In the genomic region with DNA sequence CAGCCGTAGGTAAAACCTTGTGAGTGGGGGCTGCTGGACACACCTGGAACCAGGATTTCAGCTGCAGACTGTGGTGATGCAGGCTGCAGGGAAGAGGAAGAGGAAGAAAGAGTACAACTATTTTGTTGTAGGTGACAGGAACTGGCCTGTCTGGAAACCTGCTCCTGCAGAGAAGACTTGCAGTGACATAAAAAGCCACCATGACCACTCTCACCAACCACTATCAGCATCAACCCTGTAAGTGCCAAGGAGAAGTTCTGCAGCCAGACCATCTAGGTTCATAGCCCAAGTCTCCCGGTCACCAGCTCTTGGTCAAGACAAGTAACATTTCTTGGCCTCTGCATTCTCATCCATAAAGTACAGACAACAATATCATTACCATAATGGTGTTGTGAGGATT, we compare ENCODE assay signal across 22 cellular contexts.
DNase-seq lines count a peak whose midpoint lies in the region; ATAC-seq and TF ChIP-seq lines count a peak whose summit lies in the region.
"Had no signal": no experiment of that assay in that cellular context is flagged by ENCODE, and none has a peak within 500 bp of the region (broad histone marks: within the 10 kb centered on the region; RNA-seq: fewer than 3 reads in every experiment).

No MANE protein-coding gene starts in this region.

- no peaks in the 10 kb centered on the region for H3K27me3 Mint-ChIP-seq in activated T-cell treated with anti-CD3 and anti-CD28 coated beads, Interleukin-2, amount 50 U/mL, for 24 hours
- no peaks in the 10 kb centered on the region for H3K27me3 Mint-ChIP-seq in T-helper 17 cell
- H3K27me3 Mint-ChIP-seq in effector memory CD8-positive, alpha-beta T cell, result no peaks in the 10 kb centered on the region
- no peaks in the 10 kb centered on the region for H3K27me3 Mint-ChIP-seq in stimulated activated naive B cell treated with anti-CD40 and anti-IgM and Interleukin-4, amounts not matched to agents 10 μg/mL and 1 μg/mL and 100 μg/mL, for 72 hours
- H3K27me3 Mint-ChIP-seq: stimulated activated naive CD8-positive, alpha-beta T cell treated with anti-CD3 and anti-CD28 coated beads, Interleukin-15, amount 100 ng/mL, for 72 hours had no signal

- no peak for DNase-seq in activated T-cell treated with anti-CD3 and anti-CD28 coated beads, Interleukin-2, amount 50 U/mL, for 24 hours
- no peak for DNase-seq in activated T-cell treated with anti-CD3 and anti-CD28 coated beads, Interleukin-2, amount 50 U/mL, for 1 hour
- DNase-seq in T-helper 17 cell, result no peak
- DNase-seq in effector memory CD8-positive, alpha-beta T cell, result no peak
- no peak for DNase-seq in stimulated activated naive B cell treated with anti-CD40 and anti-IgM and Interleukin-4, amounts not matched to agents 10 μg/mL and 1 μg/mL and 100 μg/mL, for 72 hours
- DNase-seq in tibial nerve (ENCODE audit: low spot score in 2 of 2), result no peak
- DNase-seq: activated CD4-positive, CD25-positive, alpha-beta regulatory T cell treated with anti-CD3 and anti-CD28 coated beads, Interleukin-2, amount 50 U/mL, for 72 hours; activated CD8-positive, alpha-beta memory T cell treated with anti-CD3 and anti-CD28 coated beads, Interleukin-2, amount 50 U/mL, for 48 hours; activated naive CD4-positive, alpha-beta T cell treated with Interleukin-2 at 50 U/mL for 16 hours; body of pancreas; cortex of kidney; head of caudate nucleus; NCI-H1417 treated with DMSO at 0.1 percent for 48 hours; NCI-H524; psoas muscle; stimulated activated CD4-positive, alpha-beta T cell treated with anti-CD3 and anti-CD28 coated beads, Interleukin-1b, Interleukin-23, amount 100 ng/mL, for 48 hours; stimulated activated naive CD8-positive, alpha-beta T cell treated with anti-CD3 and anti-CD28 coated beads, Interleukin-15, amount 100 ng/mL, for 72 hours had no signal

- no peaks in the 10 kb centered on the region for H3K27me3 ChIP-seq in tibial nerve
- H3K27me3 ChIP-seq: body of pancreas had no signal

- 73 to 93% methylated on average over 2 of the region's 2 CpGs for WGBS in tibial nerve, 2 donors

- no peak overlapping the region for H3K27ac ChIP-seq in tibial nerve
- H3K27ac ChIP-seq: A549, body of pancreas, neural progenitor cell, psoas muscle had no signal

- no peaks in the 10 kb centered on the region for H3K9me3 Mint-ChIP-seq in activated T-cell treated with anti-CD3 and anti-CD28 coated beads, Interleukin-2, amount 50 U/mL, for 24 hours
- H3K9me3 Mint-ChIP-seq in effector memory CD8-positive, alpha-beta T cell, result no peaks in the 10 kb centered on the region
- H3K9me3 Mint-ChIP-seq in stimulated activated naive B cell treated with anti-CD40 and anti-IgM and Interleukin-4, amounts not matched to agents 10 μg/mL and 1 μg/mL and 100 μg/mL, for 72 hours, result no peaks in the 10 kb centered on the region
- H3K9me3 Mint-ChIP-seq: neural progenitor cell; stimulated activated naive CD8-positive, alpha-beta T cell treated with anti-CD3 and anti-CD28 coated beads, Interleukin-15, amount 100 ng/mL, for 72 hours had no signal

- H3K36me3 ChIP-seq in tibial nerve, result peaks cover 0 to 14% (median 0%) of the 10 kb centered on the region in 3 donors
- H3K36me3 ChIP-seq: neural progenitor cell had no signal

- no peak for TF ChIP-seq POLR2A in tibial nerve (IDR thresholded peaks at IDR 0.05)

- H3K4me1 Mint-ChIP-seq in activated T-cell treated with anti-CD3 and anti-CD28 coated beads, Interleukin-2, amount 50 U/mL, for 24 hours (ENCODE audit: low read depth), result peaks cover 72% of the 10 kb centered on the region
- peaks cover 49% of the 10 kb centered on the region for H3K4me1 Mint-ChIP-seq in T-helper 17 cell
- peaks cover 66 to 67% of the 10 kb centered on the region in 2 donors for H3K4me1 Mint-ChIP-seq in effector memory CD8-positive, alpha-beta T cell (ENCODE audit: low read depth in 2 of 2)
- H3K4me1 Mint-ChIP-seq in stimulated activated naive B cell treated with anti-CD40 and anti-IgM and Interleukin-4, amounts not matched to agents 10 μg/mL and 1 μg/mL and 100 μg/mL, for 72 hours, result peaks cover 48 to 61% of the 10 kb centered on the region in 2 donors

- peak overlapping the region; percentile 56 for H3K27ac Mint-ChIP-seq in activated T-cell treated with anti-CD3 and anti-CD28 coated beads, Interleukin-2, amount 50 U/mL, for 24 hours
- H3K27ac Mint-ChIP-seq in T-helper 17 cell, result peak overlapping the region; percentile 97
- H3K27ac Mint-ChIP-seq in effector memory CD8-positive, alpha-beta T cell, result peak overlapping the region; percentile 26 to 83
- peak overlapping the region; percentile 87 for H3K27ac Mint-ChIP-seq in stimulated activated naive B cell treated with anti-CD40 and anti-IgM and Interleukin-4, amounts not matched to agents 10 μg/mL and 1 μg/mL and 100 μg/mL, for 72 hours

- H3K4me1 ChIP-seq in tibial nerve, result peaks cover 0 to 36% (median 13%) of the 10 kb centered on the region in 4 donors
- H3K4me1 ChIP-seq: body of pancreas, neural progenitor cell had no signal

- H3K9me3 ChIP-seq in T-helper 17 cell (ENCODE audit: control insufficient read depth, low read length, poor library complexity, severe bottlenecking) (no peaks in the 10 kb centered on the region), tibial nerve (no peaks in the 10 kb centered on the region)
- H3K9me3 ChIP-seq: A549, body of pancreas, psoas muscle had no signal

- no peak for TF ChIP-seq EP300 in tibial nerve (IDR thresholded peaks at IDR 0.05)

- no peak for TF ChIP-seq CTCF in tibial nerve (IDR thresholded peaks at IDR 0.05)

- no peak overlapping the region for H3K4me3 ChIP-seq in tibial nerve
- H3K4me3 ChIP-seq: A549, body of pancreas, neural progenitor cell, psoas muscle had no signal

- no peak for ATAC-seq in T-helper 17 cell
- no peak for ATAC-seq in effector memory CD8-positive, alpha-beta T cell (replicated peaks)
- no peak for ATAC-seq in stimulated activated naive B cell treated with anti-CD40 and anti-IgM and Interleukin-4, amounts not matched to agents 10 μg/mL and 1 μg/mL and 100 μg/mL, for 72 hours (replicated peaks)
- ATAC-seq in GM19452 (IDR thresholded peaks at IDR 0.05; ENCODE audit: unreplicated experiment), result no peak
- ATAC-seq in HG02610 (IDR thresholded peaks at IDR 0.05; ENCODE audit: unreplicated experiment), result no peak
- ATAC-seq: A549; body of pancreas; left lobe of liver; psoas muscle; stimulated activated naive CD8-positive, alpha-beta T cell treated with anti-CD3 and anti-CD28 coated beads, Interleukin-15, amount 100 ng/mL, for 72 hours had no signal

- no peak overlapping the region for H3K4me3 Mint-ChIP-seq in activated T-cell treated with anti-CD3 and anti-CD28 coated beads, Interleukin-2, amount 50 U/mL, for 24 hours
- peak overlapping the region; percentile 65 for H3K4me3 Mint-ChIP-seq in T-helper 17 cell
- H3K4me3 Mint-ChIP-seq in effector memory CD8-positive, alpha-beta T cell, result peak overlapping the region; percentile 68 to 73
- H3K4me3 Mint-ChIP-seq in stimulated activated naive B cell treated with anti-CD40 and anti-IgM and Interleukin-4, amounts not matched to agents 10 μg/mL and 1 μg/mL and 100 μg/mL, for 72 hours, result no peak overlapping the region
- H3K4me3 Mint-ChIP-seq: neural progenitor cell had no signal

- H3K36me3 Mint-ChIP-seq in activated T-cell treated with anti-CD3 and anti-CD28 coated beads, Interleukin-2, amount 50 U/mL, for 24 hours (ENCODE audit: low read depth), result peaks cover 75% of the 10 kb centered on the region
- H3K36me3 Mint-ChIP-seq in T-helper 17 cell (ENCODE audit: low read depth), result peaks cover 11% of the 10 kb centered on the region
- H3K36me3 Mint-ChIP-seq in effector memory CD8-positive, alpha-beta T cell (ENCODE audit: insufficient read depth), result peaks cover 70% of the 10 kb centered on the region
- H3K36me3 Mint-ChIP-seq in stimulated activated naive B cell treated with anti-CD40 and anti-IgM and Interleukin-4, amounts not matched to agents 10 μg/mL and 1 μg/mL and 100 μg/mL, for 72 hours, result peaks cover 36 to 59% of the 10 kb centered on the region in 2 donors

Comparison
In these comparisons a context has a peak if more than half of its experiments do, and no peak if none do; other contexts are left out.
1. H3K4me3 Mint-ChIP-seq: peak in T-helper 17 cell (single experiment) and effector memory CD8-positive, alpha-beta T cell (2 of 2); none in activated T-cell treated with anti-CD3 and anti-CD28 coated beads, Interleukin-2, amount 50 U/mL, for 24 hours (single experiment) and stimulated activated naive B cell treated with anti-CD40 and anti-IgM and Interleukin-4, amounts not matched to agents 10 μg/mL and 1 μg/mL and 100 μg/mL, for 72 hours (0 of 2).
2. Peak in every context shown above with its lines, with median percentiles within 50 percentile points of each other: H3K27ac Mint-ChIP-seq.